Comparison of ENCODE assay signal across 8 cellular contexts in genomic region chr17:48611213-48611612, GRCh38. TPM values are rescaled to one million over a fixed set of nuclear protein-coding genes. Genes with fewer than 3 reads are reported as not detected.
A peak's percentile ranks its signal among the peaks of the same experiment; 100 is the strongest.
DNase-seq lines count a peak whose midpoint lies in the region; ATAC-seq and TF ChIP-seq lines count a peak whose summit lies in the region.

No MANE protein-coding gene starts in this region.

- peak overlapping the region; percentile 83 for H2AFZ ChIP-seq in fibroblast of lung (ENCODE audit: low read length)
- H2AFZ ChIP-seq in smooth muscle cell (ENCODE audit: low read depth): peak overlapping the region; percentile 80

- 2% methylated on average over 22 of the region's 22 CpGs for WGBS in smooth muscle cell (ENCODE audit: low lambda C conversion rate)

- TF ChIP-seq CTCF in fibroblast of lung (conservative IDR thresholded peaks at IDR 0.05 in 1 of 2, IDR thresholded peaks at IDR 0.05 in 1 of 2; ENCODE audit: low read depth in 1 of 2, low read length in 2 of 2): no peak
- TF ChIP-seq CTCF in smooth muscle cell (IDR thresholded peaks at IDR 0.05; ENCODE audit: borderline replicate concordance, insufficient read depth, poor library complexity, severe bottlenecking): no peak

- H3K9me3 ChIP-seq in fibroblast of lung (ENCODE audit: control insufficient read depth, insufficient read depth, low read depth, low read length): no peaks in the 10 kb centered on the region
- H3K9me3 ChIP-seq in smooth muscle cell (replicated peaks; ENCODE audit: low read depth): no peaks in the 10 kb centered on the region

- peak overlapping the region; percentile 60 for H3K9ac ChIP-seq in fibroblast of lung (ENCODE audit: insufficient read depth, low read length)
- peak overlapping the region; percentile 74 for H3K9ac ChIP-seq in smooth muscle cell (ENCODE audit: low read depth)

- H3K27ac ChIP-seq in fibroblast of lung (ENCODE audit: insufficient read depth, low read length) (peak overlapping the region; percentile 85), smooth muscle cell (ENCODE audit: low read depth) (peak overlapping the region; percentile 79)

- no peak for ATAC-seq in GM21367 (IDR thresholded peaks at IDR 0.05; ENCODE audit: unreplicated experiment)

- H3K4me3 ChIP-seq in fibroblast of lung (replicated peaks in 1 of 4; ENCODE audit: control extremely low read depth in 1 of 4, insufficient read depth in 1 of 4, low read depth in 3 of 4, low read length in 4 of 4): peak overlapping the region; percentile 80 to 94 (median 83)
- H3K4me3 ChIP-seq in smooth muscle cell: peak overlapping the region; percentile 69

- H3K4me1 ChIP-seq in fibroblast of lung (ENCODE audit: control insufficient read depth, extremely low read depth, insufficient read depth, low read length): peaks cover 15% of the 10 kb centered on the region
- H3K4me1 ChIP-seq in smooth muscle cell (ENCODE audit: low read depth): peaks cover 7% of the 10 kb centered on the region

- H3K4me2 ChIP-seq in fibroblast of lung (ENCODE audit: extremely low read depth, insufficient read depth, low read length) (peak overlapping the region; percentile 94), smooth muscle cell (peak overlapping the region; percentile 98)

- DNase-seq in NCI-H1105 treated with DMSO at 0.1 percent for 48 hours (lab: John Stamatoyannopoulos, UW) (peak; percentile 23), NCI-H1105 (lab: John Stamatoyannopoulos, UW) (no peak), RPMI7951 (ENCODE audit: low read depth) (peak; percentile 52), fibroblast of lung (ENCODE audit: low read depth in 2 of 2) (no peak), smooth muscle cell (lab: John Stamatoyannopoulos, UW; ENCODE audit: unreplicated experiment) (no peak), COLO829 (ENCODE audit: low spot score) (no peak), midbrain (lab: John Stamatoyannopoulos, UW) (no peak)

- H4K20me1 ChIP-seq in fibroblast of lung (ENCODE audit: control insufficient read depth, extremely low read depth, insufficient read depth, low read length) (no peaks in the 10 kb centered on the region), smooth muscle cell (ENCODE audit: low read depth) (peaks cover 4% of the 10 kb centered on the region)

- H3K27me3 ChIP-seq in fibroblast of lung (ENCODE audit: control insufficient read depth, insufficient read depth, low read length): peaks cover 24% of the 10 kb centered on the region
- peaks cover 24% of the 10 kb centered on the region for H3K27me3 ChIP-seq in smooth muscle cell (ENCODE audit: low read depth)

- H3K79me2 ChIP-seq in fibroblast of lung (ENCODE audit: control insufficient read depth, insufficient read depth, low read length) (peaks cover 24% of the 10 kb centered on the region), smooth muscle cell (ENCODE audit: low read depth) (peaks cover 71% of the 10 kb centered on the region)

- H3F3A ChIP-seq in smooth muscle cell (ENCODE audit: low read depth): peaks cover 13% of the 10 kb centered on the region

- H3K36me3 ChIP-seq in fibroblast of lung (ENCODE audit: control insufficient read depth, insufficient read depth, low read length) (peaks cover 6% of the 10 kb centered on the region), smooth muscle cell (ENCODE audit: low read depth) (no peaks in the 10 kb centered on the region)

RNA-seq across cellular contexts. Expression of gene HOXB7, which starts 0.4 kb away (rescaled TPM):
- 24.9 and 26.1 TPM in 2 replicates for total RNA-seq in RPMI7951 (2014; rRNA removed; shearing (Covaris generic))
- total RNA-seq in fibroblast of lung (6.4 and 7.4 TPM in 2 replicates), smooth muscle cell (13.7 and 16.1 TPM in 2 replicates)
- polyA plus RNA-seq in fibroblast of lung (11.8 and 12.7 TPM in 2 replicates), smooth muscle cell (29.7 and 33.4 TPM in 2 replicates)
- polyA plus RNA-seq in fibroblast of lung (2012): 14.5 and 15.9 TPM in 2 replicates
- polyA minus RNA-seq in fibroblast of lung (ENCODE audit: low replicate concordance): 2.6 and 3.3 TPM in 2 replicates

RNA-seq across cellular contexts. Expression of gene HOXB8, which starts 3.9 kb away (rescaled TPM):
- 0.24 and 0.49 TPM in 2 replicates for total RNA-seq in RPMI7951 (2014; rRNA removed; shearing (Covaris generic))
- total RNA-seq in fibroblast of lung (0.33 and 0.51 TPM in 2 replicates), smooth muscle cell (2.0 and 3.8 TPM in 2 replicates)
- polyA plus RNA-seq in fibroblast of lung (1.4 and 2.0 TPM in 2 replicates), smooth muscle cell (0.15 and 0.94 TPM in 2 replicates)
- polyA plus RNA-seq in fibroblast of lung (2012): 2.0 and 2.4 TPM in 2 replicates
- polyA minus RNA-seq in fibroblast of lung (ENCODE audit: low replicate concordance): 0.90 and 0.93 TPM in 2 replicates

RNA-seq across cellular contexts. Expression of gene HOXB6, which starts 6.4 kb away (rescaled TPM):
- 4.8 and 7.3 TPM in 2 replicates for total RNA-seq in RPMI7951 (2014; rRNA removed; shearing (Covaris generic))
- total RNA-seq in fibroblast of lung (10.5 and 16.2 TPM in 2 replicates), smooth muscle cell (6.3 and 7.2 TPM in 2 replicates)
- polyA plus RNA-seq in fibroblast of lung (28.9 and 42.1 TPM in 2 replicates), smooth muscle cell (9.3 and 10.3 TPM in 2 replicates)
- 36.4 and 58.8 TPM in 2 replicates for polyA plus RNA-seq in fibroblast of lung (2012)
- 33.2 and 59.3 TPM in 2 replicates for polyA minus RNA-seq in fibroblast of lung (ENCODE audit: low replicate concordance)

RNA-seq across cellular contexts. Expression of gene HOXB9, which starts 14.9 kb away (rescaled TPM):
- 2.3 and 4.1 TPM in 2 replicates for total RNA-seq in RPMI7951 (2014; rRNA removed; shearing (Covaris generic))
- total RNA-seq in fibroblast of lung: not detected in 2 replicates
- 0.06 TPM in 1 of 2 replicates, not detected in the other for polyA plus RNA-seq in fibroblast of lung
- polyA plus RNA-seq in fibroblast of lung (2012): not detected in 2 replicates
- polyA minus RNA-seq in fibroblast of lung (ENCODE audit: low replicate concordance): not detected in 2 replicates
- total RNA-seq in smooth muscle cell: 24.3 and 25.8 TPM in 2 replicates
- 6.9 and 13.8 TPM in 2 replicates for polyA plus RNA-seq in smooth muscle cell

RNA-seq across cellular contexts. Expression of gene HOXB5, which starts 17.6 kb away (rescaled TPM):
- 0.10 and 0.24 TPM in 2 replicates for total RNA-seq in RPMI7951 (2014; rRNA removed; shearing (Covaris generic))
- total RNA-seq in fibroblast of lung: 1.0 and 2.1 TPM in 2 replicates
- polyA plus RNA-seq in fibroblast of lung: 9.4 and 17.2 TPM in 2 replicates
- 24.6 and 41.8 TPM in 2 replicates for polyA plus RNA-seq in fibroblast of lung (2012)
- polyA minus RNA-seq in fibroblast of lung (ENCODE audit: low replicate concordance): 3.8 and 5.5 TPM in 2 replicates
- 0.49 and 0.94 TPM in 2 replicates for total RNA-seq in smooth muscle cell
- polyA plus RNA-seq in smooth muscle cell: 1.4 and 1.8 TPM in 2 replicates

Comparison
In these comparisons a context has a peak if more than half of its experiments do, and no peak if none do; other contexts are left out.
1. DNase-seq: peak in NCI-H1105 treated with DMSO at 0.1 percent for 48 hours (single experiment) and RPMI7951 (single experiment); none in NCI-H1105 (single experiment), fibroblast of lung (0 of 2), smooth muscle cell (single experiment), COLO829 (single experiment) and midbrain (single experiment).